Comparison of ENCODE assay signal across 10 cellular contexts in the genomic region with DNA sequence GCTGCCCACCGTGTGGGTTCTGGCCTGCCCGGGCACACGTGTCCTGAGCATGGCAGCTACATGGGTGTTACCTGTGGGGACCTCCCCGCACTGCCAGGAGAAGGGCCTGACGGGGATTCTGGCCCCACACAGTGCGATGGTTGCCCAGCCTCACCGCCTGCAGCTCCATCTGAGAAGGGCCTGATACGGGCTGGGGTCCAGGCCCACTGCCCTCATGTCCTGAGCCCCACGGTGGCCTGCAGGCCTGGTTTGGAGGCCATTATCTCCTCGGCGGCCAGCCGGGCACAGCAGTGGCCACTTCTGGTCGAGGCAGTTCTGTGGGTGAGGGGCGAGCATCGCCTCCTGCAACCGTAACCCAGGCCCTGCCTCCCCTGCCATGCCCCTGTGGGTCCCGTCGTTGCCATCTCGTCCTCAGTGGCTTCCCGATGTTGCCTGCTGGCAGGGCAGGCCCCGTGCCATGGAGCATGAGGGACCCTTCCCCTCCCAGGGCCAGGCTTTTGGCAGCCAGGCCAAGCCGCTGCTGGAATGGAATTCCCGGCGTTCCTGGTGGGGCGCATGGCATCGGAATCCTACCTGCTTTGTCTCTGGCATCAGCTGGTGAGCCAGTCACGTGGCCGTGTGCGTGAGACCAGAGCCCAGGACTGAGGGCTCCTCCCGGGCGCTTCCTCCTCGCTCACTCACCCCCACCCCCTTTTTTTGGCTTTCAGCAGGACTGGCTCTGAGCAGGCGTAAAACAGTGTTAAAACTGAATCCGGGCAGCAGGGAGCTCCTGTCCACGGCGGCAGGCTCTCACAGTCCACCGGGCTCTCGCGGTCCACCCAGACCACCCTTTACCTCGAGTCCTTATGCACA.
DNase-seq lines count a peak whose midpoint lies in the region.
"Had no signal": no experiment of that assay in that cellular context is flagged by ENCODE, and none has a peak within 500 bp of the region (broad histone marks: within the 10 kb centered on the region; RNA-seq: fewer than 3 reads in every experiment).

No MANE protein-coding gene starts in this region.

- H3K36me3 ChIP-seq in mucosa of stomach (ENCODE audit: control insufficient read depth, insufficient read depth, low read length): peaks cover 15% of the 10 kb centered on the region
- H3K36me3 ChIP-seq in trophoblast cell (ENCODE audit: control insufficient read depth in 1 of 2, insufficient read depth in 2 of 2, low read length in 2 of 2): no peaks in the 10 kb centered on the region

- H2AFZ ChIP-seq in trophoblast cell (ENCODE audit: insufficient read depth, low read length, poor library complexity): no peak overlapping the region

- H3K27me3 ChIP-seq in mucosa of stomach (ENCODE audit: control insufficient read depth, insufficient read depth, low read length) (no peaks in the 10 kb centered on the region), trophoblast cell (ENCODE audit: insufficient read depth, low read length) (peaks cover 2% of the 10 kb centered on the region)

- no peak overlapping the region for H2BK120ac ChIP-seq in trophoblast cell (ENCODE audit: insufficient read depth, low read length, poor library complexity)

- no peaks in the 10 kb centered on the region for H3K27me3 Mint-ChIP-seq in activated CD4-positive, alpha-beta memory T cell treated with anti-CD3 and anti-CD28 coated beads, Interleukin-2, amount 10 ng/mL, durations not matched to agents 7 days and 5 days
- H3K27me3 Mint-ChIP-seq: activated naive CD8-positive, alpha-beta T cell treated with anti-CD3 and anti-CD28 coated beads, Interleukin-2, amount 10 ng/mL, durations not matched to agents 7 days and 5 days had no signal

- DNase-seq in AG20443 (ENCODE audit: low spot score) (peak; percentile 73), M059J (ENCODE audit: low read depth) (peak; percentile 86), dermis blood vessel endothelial cell (peak; percentile 79), pons (ENCODE audit: low spot score) (no peak), trophoblast cell (no peak)
- no peak for DNase-seq in activated CD4-positive, CD25-positive, alpha-beta regulatory T cell (lab: John Stamatoyannopoulos, UW)
- no peak for DNase-seq in activated CD4-positive, alpha-beta memory T cell treated with anti-CD3 and anti-CD28 coated beads, Interleukin-2, amount 10 ng/mL, durations not matched to agents 7 days and 5 days
- DNase-seq: activated naive CD8-positive, alpha-beta T cell treated with anti-CD3 and anti-CD28 coated beads, Interleukin-2, amount 10 ng/mL, durations not matched to agents 7 days and 5 days; NCI-H1930 had no signal

- H4K12ac ChIP-seq in trophoblast cell (ENCODE audit: low read depth, low read length): no peak overlapping the region

- H3K18ac ChIP-seq in trophoblast cell (ENCODE audit: low read length): no peak overlapping the region

- H3K14ac ChIP-seq in trophoblast cell (ENCODE audit: low read length): no peak overlapping the region

- peaks cover 34% of the 10 kb centered on the region for H3K4me1 Mint-ChIP-seq in activated CD4-positive, alpha-beta memory T cell treated with anti-CD3 and anti-CD28 coated beads, Interleukin-2, amount 10 ng/mL, durations not matched to agents 7 days and 5 days

- H3K9me3 Mint-ChIP-seq in activated CD4-positive, alpha-beta memory T cell treated with anti-CD3 and anti-CD28 coated beads, Interleukin-2, amount 10 ng/mL, durations not matched to agents 7 days and 5 days: no peaks in the 10 kb centered on the region
- H3K9me3 Mint-ChIP-seq: activated naive CD8-positive, alpha-beta T cell treated with anti-CD3 and anti-CD28 coated beads, Interleukin-2, amount 10 ng/mL, durations not matched to agents 7 days and 5 days had no signal

- CTCF ChIA-PET in activated CD4-positive, alpha-beta memory T cell treated with anti-CD3 and anti-CD28 coated beads, Interleukin-2, amount 10 ng/mL, durations not matched to agents 7 days and 5 days (lab: Charles Lee): no interaction called here

- H3K4me3 Mint-ChIP-seq in activated CD4-positive, alpha-beta memory T cell treated with anti-CD3 and anti-CD28 coated beads, Interleukin-2, amount 10 ng/mL, durations not matched to agents 7 days and 5 days: no peak overlapping the region
- H3K4me3 Mint-ChIP-seq: activated naive CD8-positive, alpha-beta T cell treated with anti-CD3 and anti-CD28 coated beads, Interleukin-2, amount 10 ng/mL, durations not matched to agents 7 days and 5 days had no signal

- H3K27ac Mint-ChIP-seq in activated CD4-positive, alpha-beta memory T cell treated with anti-CD3 and anti-CD28 coated beads, Interleukin-2, amount 10 ng/mL, durations not matched to agents 7 days and 5 days: no peak overlapping the region
- H3K27ac Mint-ChIP-seq: activated naive CD8-positive, alpha-beta T cell treated with anti-CD3 and anti-CD28 coated beads, Interleukin-2, amount 10 ng/mL, durations not matched to agents 7 days and 5 days had no signal

- H4K91ac ChIP-seq in trophoblast cell (ENCODE audit: low read depth, low read length): no peak overlapping the region

- H2BK12ac ChIP-seq in trophoblast cell (ENCODE audit: low read length): no peak overlapping the region

- POLR2A ChIA-PET in activated CD4-positive, alpha-beta memory T cell treated with anti-CD3 and anti-CD28 coated beads, Interleukin-2, amount 10 ng/mL, durations not matched to agents 7 days and 5 days (lab: Charles Lee): no interaction called here

- H3K79me2 ChIP-seq in trophoblast cell (ENCODE audit: control insufficient read depth, insufficient read depth, low read length, poor library complexity): no peaks in the 10 kb centered on the region

- peak overlapping the region; percentile 96 for H3K9ac ChIP-seq in mucosa of stomach (ENCODE audit: low read length)
- H3K9ac ChIP-seq in trophoblast cell (ENCODE audit: low read length): no peak overlapping the region

- H2BK5ac ChIP-seq in trophoblast cell (ENCODE audit: low read depth, low read length, poor library complexity): no peak overlapping the region

- H2AK5ac ChIP-seq in trophoblast cell (ENCODE audit: low read length): no peak overlapping the region

- H3K79me1 ChIP-seq in trophoblast cell (ENCODE audit: low read length): no peaks in the 10 kb centered on the region

- H3K4me2 ChIP-seq in trophoblast cell (ENCODE audit: low read length): no peak overlapping the region

- H3K4me3 ChIP-seq in mucosa of stomach (ENCODE audit: low read length): peak overlapping the region; percentile 29
- no peak overlapping the region for H3K4me3 ChIP-seq in trophoblast cell (ENCODE audit: low read depth, low read length)

- no peak overlapping the region for H3K23ac ChIP-seq in trophoblast cell (ENCODE audit: low read length)

- peaks cover 5% of the 10 kb centered on the region for H3K36me3 Mint-ChIP-seq in activated CD4-positive, alpha-beta memory T cell treated with anti-CD3 and anti-CD28 coated beads, Interleukin-2, amount 10 ng/mL, durations not matched to agents 7 days and 5 days (ENCODE audit: low read depth)
- H3K36me3 Mint-ChIP-seq: activated naive CD8-positive, alpha-beta T cell treated with anti-CD3 and anti-CD28 coated beads, Interleukin-2, amount 10 ng/mL, durations not matched to agents 7 days and 5 days had no signal

- H4K8ac ChIP-seq in trophoblast cell (ENCODE audit: low read depth, low read length): no peak overlapping the region

- H3K4ac ChIP-seq in trophoblast cell (ENCODE audit: low read depth, low read length): no peak overlapping the region

- no peak overlapping the region for H3K27ac ChIP-seq in trophoblast cell (ENCODE audit: low read depth, low read length)

- H3K4me1 ChIP-seq in mucosa of stomach (ENCODE audit: control insufficient read depth, insufficient read depth, low read length) (peaks cover 84% of the 10 kb centered on the region), trophoblast cell (ENCODE audit: control insufficient read depth in 1 of 2, insufficient read depth in 2 of 2, low read length in 2 of 2) (no peaks in the 10 kb centered on the region)

- WGBS in trophoblast cell (ENCODE audit: extremely low coverage, insufficient coverage, insufficient read length): no CpG with 5 or more reads among the region's 40 CpGs

- H3K9me3 ChIP-seq in mucosa of stomach (ENCODE audit: control insufficient read depth, low read length) (no peaks in the 10 kb centered on the region), trophoblast cell (ENCODE audit: insufficient read depth, low read depth, low read length) (no peaks in the 10 kb centered on the region)

Comparison
In these comparisons a context has a peak if more than half of its experiments do, and no peak if none do; other contexts are left out.
1. DNase-seq: peak in AG20443 (single experiment), M059J (single experiment) and dermis blood vessel endothelial cell (single experiment); none in activated CD4-positive, CD25-positive, alpha-beta regulatory T cell (0 of 4), pons (single experiment), activated CD4-positive, alpha-beta memory T cell treated with anti-CD3 and anti-CD28 coated beads, Interleukin-2, amount 10 ng/mL, durations not matched to agents 7 days and 5 days (single experiment) and trophoblast cell (0 of 2).